17 cellular contexts compared by ENCODE assay signal in genomic region chrX:129831486-129831885, GRCh38. TPM values are rescaled to one million over a fixed set of nuclear protein-coding genes. Genes with fewer than 3 reads are reported as not detected.
DNase-seq lines count a peak whose midpoint lies in the region; ATAC-seq and TF ChIP-seq lines count a peak whose summit lies in the region.
"Had no signal": no experiment of that assay in that cellular context is flagged by ENCODE, and none has a peak within 500 bp of the region (broad histone marks: within the 10 kb centered on the region; RNA-seq: fewer than 3 reads in every experiment).

No MANE protein-coding gene starts in this region.

- DNase-seq in AG20443 (ENCODE audit: low spot score) = peak; percentile 9
- DNase-seq in NCI-H1930 (lab: John Stamatoyannopoulos, UW) = peak; percentile 58 to 67
- DNase-seq in SJCRH30 = peak; percentile 26 to 66
- DNase-seq in inferior parietal cortex (ENCODE audit: extremely low spot score) = peak; percentile 61
- no peak for DNase-seq in CD1c-positive myeloid dendritic cell (ENCODE audit: extremely low spot score)
- DNase-seq in suprapubic skin (ENCODE audit: low spot score in 2 of 2) = no peak
- DNase-seq: activated CD8-positive, alpha-beta memory T cell treated with anti-CD3 and anti-CD28 coated beads, Interleukin-2, amount 50 U/mL, for 4 hours; activated naive CD4-positive, alpha-beta T cell treated with anti-CD3 and anti-CD28 coated beads for 36 hours; effector CD8-positive, alpha-beta T cell; lower lobe of right lung; NCI-H82; retina had no signal

- H3K9me3 ChIP-seq in SJCRH30 (replicated peaks) = no peaks in the 10 kb centered on the region
- no peaks in the 10 kb centered on the region for H3K9me3 ChIP-seq in suprapubic skin
- H3K9me3 ChIP-seq: breast epithelium, lower lobe of right lung had no signal

- H3K4me3 ChIP-seq in SJCRH30 = no peak overlapping the region
- no peak overlapping the region for H3K4me3 ChIP-seq in suprapubic skin
- H3K4me3 ChIP-seq: breast epithelium, lower lobe of right lung had no signal

- no peak for TF ChIP-seq POLR2A in suprapubic skin (IDR thresholded peaks at IDR 0.05)

- WGBS in suprapubic skin = 64% methylated on average over 6 of the region's 6 CpGs

- H3K36me3 ChIP-seq in SJCRH30 = no peaks in the 10 kb centered on the region; the same call in 1 of the 2 replicates
- peaks cover 5% of the 10 kb centered on the region for H3K36me3 ChIP-seq in suprapubic skin
- H3K36me3 ChIP-seq: breast epithelium, lower lobe of right lung had no signal

- no peak for TF ChIP-seq EP300 in suprapubic skin (IDR thresholded peaks at IDR 0.05)

- TF ChIP-seq CTCF in suprapubic skin (IDR thresholded peaks at IDR 0.05) = no peak

- 0 out of 2 replicates have a peak overlapping the region, but pooled peaks have one; percentile 17 for H3K27ac ChIP-seq in SJCRH30
- no peak overlapping the region for H3K27ac ChIP-seq in suprapubic skin
- H3K27ac ChIP-seq: breast epithelium, lower lobe of right lung had no signal

- H3K4me1 ChIP-seq in SJCRH30 (no peaks in the 10 kb centered on the region), suprapubic skin (no peaks in the 10 kb centered on the region)
- H3K4me1 ChIP-seq: breast epithelium, lower lobe of right lung had no signal

- ATAC-seq in GM21447 (IDR thresholded peaks at IDR 0.05; ENCODE audit: unreplicated experiment) = no peak
- ATAC-seq in HG03039 (IDR thresholded peaks at IDR 0.05; ENCODE audit: unreplicated experiment) = no peak
- ATAC-seq: lower lobe of right lung; natural killer cell treated with Interleukin-12 subunit alpha and Interleukin-12 subunit beta and Interleukin-15 and Interleukin-18, amount 100 ng/mL, for 72 hours had no signal

- H3K27me3 ChIP-seq in SJCRH30 = no peaks in the 10 kb centered on the region
- H3K27me3 ChIP-seq in suprapubic skin = no peaks in the 10 kb centered on the region

RNA-seq across cellular contexts. Expression of gene ZDHHC9, which starts 12.2 kb away (rescaled TPM):
- total RNA-seq in SJCRH30 (2014; rRNA removed; shearing (Covaris generic)) = 30.6 and 31.1 TPM in 2 replicates
- total RNA-seq in suprapubic skin = 10 to 100 TPM; 32.5 to 60.1 (median 41.6) TPM

RNA-seq across cellular contexts. Expression of gene SASH3, which starts 51.7 kb away (rescaled TPM):
- total RNA-seq in SJCRH30 (2014; rRNA removed; shearing (Covaris generic)) = 0.05 TPM in 1 of 2 replicates, not detected in the other
- 1 to 10 TPM in 3 of 4 donors, under 1 TPM in 1; 0.34 to 3.3 (median 1.7) TPM for total RNA-seq in suprapubic skin
- total RNA-seq: HT-29 had no signal

Comparison
In these comparisons a context has a peak if more than half of its experiments do, and no peak if none do; other contexts are left out.
1. DNase-seq: peak in AG20443 (single experiment), NCI-H1930 (2 of 2), SJCRH30 (2 of 2) and inferior parietal cortex (single experiment); none in CD1c-positive myeloid dendritic cell (single experiment) and suprapubic skin (0 of 2).